9 cellular contexts compared by ENCODE assay signal in the genomic region with DNA sequence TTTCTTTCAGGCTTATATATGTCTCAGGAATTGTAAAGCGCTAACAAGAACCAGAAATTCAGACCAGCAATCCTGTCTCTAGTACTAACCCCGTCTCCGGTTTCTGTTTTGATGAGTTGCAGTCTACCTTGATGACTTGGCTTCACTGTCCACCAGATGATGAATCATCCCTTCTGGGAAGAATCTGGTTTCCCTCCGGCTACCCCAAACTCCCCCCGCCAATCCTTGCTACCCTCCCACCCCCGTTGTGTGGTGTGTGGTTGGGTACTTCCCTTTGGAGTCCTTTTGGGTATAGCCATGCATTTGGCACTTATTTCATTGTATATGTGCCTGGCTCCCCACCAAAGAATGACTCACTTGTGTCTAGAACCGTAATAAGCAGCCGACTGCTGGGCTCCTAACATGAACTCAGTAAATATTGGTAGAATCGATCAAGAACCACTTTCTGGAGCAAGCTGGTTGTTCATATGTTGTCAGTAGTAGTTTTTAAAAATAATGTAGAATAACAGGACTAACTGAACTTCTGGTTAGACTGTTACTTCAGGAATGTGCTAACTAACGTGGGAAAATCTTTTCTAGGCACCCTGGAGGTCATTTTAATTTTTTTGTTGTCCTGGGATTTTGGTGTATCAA. TPM values are rescaled to one million over a fixed set of nuclear protein-coding genes. Genes with fewer than 3 reads are reported as not detected.
A peak's percentile ranks its signal among the peaks of the same experiment; 100 is the strongest.
DNase-seq lines count a peak whose midpoint lies in the region; ATAC-seq and TF ChIP-seq lines count a peak whose summit lies in the region.
"Had no signal": no experiment of that assay in that cellular context is flagged by ENCODE, and none has a peak within 500 bp of the region (broad histone marks: within the 10 kb centered on the region; RNA-seq: fewer than 3 reads in every experiment).

No MANE protein-coding gene starts in this region.

- POLR2A ChIA-PET in CD4-positive, alpha-beta T cell (lab: Charles Lee): no interaction called here
- POLR2A ChIA-PET in naive thymus-derived CD4-positive, alpha-beta T cell (lab: Charles Lee): no interaction called here

- peaks cover 26% of the 10 kb centered on the region for H3K27me3 Mint-ChIP-seq in CD4-positive, alpha-beta T cell
- H3K27me3 Mint-ChIP-seq in naive thymus-derived CD4-positive, alpha-beta T cell: peaks cover 7 to 28% (median 11%) of the 10 kb centered on the region in 5 donors
- peaks cover 12% of the 10 kb centered on the region for H3K27me3 Mint-ChIP-seq in activated T-helper 1 cell treated with anti-CD3 and anti-CD28 coated beads, Interleukin-12 subunit alpha, Interleukin-12 subunit beta, Interleukin-2, Interleukin-4 antibody, amounts not matched to agents 30 ng/mL and 10 ng/mL and 1 ng/mL, durations not matched to agents 14 hours and 24 hours and 36 hours (ENCODE audit: insufficient read depth)
- H3K27me3 Mint-ChIP-seq in activated T-helper 2 cell treated with anti-CD3 and anti-CD28 coated beads, Interferon-gamma antibody, Interleukin-2, Interleukin-4, amounts not matched to agents 10 μg/mL and 5 μg/mL and 100 μg/mL, durations not matched to agents 14 hours and 24 hours and 36 hours (ENCODE audit: low read depth): peaks cover 34% of the 10 kb centered on the region

- no peaks in the 10 kb centered on the region for H3K27me3 ChIP-seq in CD4-positive, alpha-beta T cell (ENCODE audit: control insufficient read depth, insufficient read depth, low read length)
- no peaks in the 10 kb centered on the region for H3K27me3 ChIP-seq in naive thymus-derived CD4-positive, alpha-beta T cell (ENCODE audit: control insufficient read depth in 2 of 2, insufficient read depth in 2 of 2, low read length in 2 of 2)
- H3K27me3 ChIP-seq: upper lobe of left lung had no signal

- H3K36me3 ChIP-seq in naive thymus-derived CD4-positive, alpha-beta T cell (ENCODE audit: control insufficient read depth in 2 of 3, insufficient read depth in 3 of 3, low read length in 3 of 3): no peaks in the 10 kb centered on the region
- H3K36me3 ChIP-seq: upper lobe of left lung had no signal

- DNase-seq in CD4-positive, alpha-beta T cell: no peak
- DNase-seq in KBM-7 (peak; percentile 35), astrocyte of the spinal cord (ENCODE audit: low read depth, low spot score) (peak; percentile 99), DMS153 treated with DMSO at 0.1 percent for 48 hours (lab: John Stamatoyannopoulos, UW; ENCODE audit: unreplicated experiment) (no peak)
- no peak for DNase-seq in naive thymus-derived CD4-positive, alpha-beta T cell
- no peak for DNase-seq in activated T-helper 1 cell treated with anti-CD3 and anti-CD28 coated beads, Interleukin-12 subunit alpha, Interleukin-12 subunit beta, Interleukin-2, Interleukin-4 antibody, amounts not matched to agents 30 ng/mL and 10 ng/mL and 1 ng/mL, durations not matched to agents 14 hours and 24 hours and 36 hours (ENCODE audit: low spot score)
- no peak for DNase-seq in activated T-helper 2 cell treated with anti-CD3 and anti-CD28 coated beads, Interferon-gamma antibody, Interleukin-2, Interleukin-4, amounts not matched to agents 10 μg/mL and 5 μg/mL and 100 μg/mL, durations not matched to agents 14 hours and 24 hours and 36 hours (ENCODE audit: low spot score)

- H3K4me3 ChIP-seq in astrocyte of the spinal cord (ENCODE audit: low read depth, low read length): no peak overlapping the region
- H3K4me3 ChIP-seq in naive thymus-derived CD4-positive, alpha-beta T cell (ENCODE audit: low read length): no peak overlapping the region
- H3K4me3 ChIP-seq: upper lobe of left lung had no signal

- no peak overlapping the region for H3K27ac Mint-ChIP-seq in CD4-positive, alpha-beta T cell
- H3K27ac Mint-ChIP-seq in naive thymus-derived CD4-positive, alpha-beta T cell: no peak overlapping the region
- no peak overlapping the region for H3K27ac Mint-ChIP-seq in activated T-helper 1 cell treated with anti-CD3 and anti-CD28 coated beads, Interleukin-12 subunit alpha, Interleukin-12 subunit beta, Interleukin-2, Interleukin-4 antibody, amounts not matched to agents 30 ng/mL and 10 ng/mL and 1 ng/mL, durations not matched to agents 14 hours and 24 hours and 36 hours
- no peak overlapping the region for H3K27ac Mint-ChIP-seq in activated T-helper 2 cell treated with anti-CD3 and anti-CD28 coated beads, Interferon-gamma antibody, Interleukin-2, Interleukin-4, amounts not matched to agents 10 μg/mL and 5 μg/mL and 100 μg/mL, durations not matched to agents 14 hours and 24 hours and 36 hours

- no peaks in the 10 kb centered on the region for H3K4me1 ChIP-seq in naive thymus-derived CD4-positive, alpha-beta T cell (ENCODE audit: control insufficient read depth in 2 of 2, insufficient read depth in 2 of 2, low read length in 2 of 2)

- no peaks in the 10 kb centered on the region for H3K9me3 Mint-ChIP-seq in CD4-positive, alpha-beta T cell
- H3K9me3 Mint-ChIP-seq in naive thymus-derived CD4-positive, alpha-beta T cell: peaks cover 0 to 5% (median 0%) of the 10 kb centered on the region in 11 donors
- no peaks in the 10 kb centered on the region for H3K9me3 Mint-ChIP-seq in activated T-helper 1 cell treated with anti-CD3 and anti-CD28 coated beads, Interleukin-12 subunit alpha, Interleukin-12 subunit beta, Interleukin-2, Interleukin-4 antibody, amounts not matched to agents 30 ng/mL and 10 ng/mL and 1 ng/mL, durations not matched to agents 14 hours and 24 hours and 36 hours
- no peaks in the 10 kb centered on the region for H3K9me3 Mint-ChIP-seq in activated T-helper 2 cell treated with anti-CD3 and anti-CD28 coated beads, Interferon-gamma antibody, Interleukin-2, Interleukin-4, amounts not matched to agents 10 μg/mL and 5 μg/mL and 100 μg/mL, durations not matched to agents 14 hours and 24 hours and 36 hours

- H3K27ac ChIP-seq in CD4-positive, alpha-beta T cell (ENCODE audit: low read depth, low read length): no peak overlapping the region
- no peak overlapping the region for H3K27ac ChIP-seq in naive thymus-derived CD4-positive, alpha-beta T cell (ENCODE audit: low read depth, low read length)

- H3K4me3 Mint-ChIP-seq in CD4-positive, alpha-beta T cell: no peak overlapping the region
- no peak overlapping the region for H3K4me3 Mint-ChIP-seq in naive thymus-derived CD4-positive, alpha-beta T cell
- H3K4me3 Mint-ChIP-seq in activated T-helper 1 cell treated with anti-CD3 and anti-CD28 coated beads, Interleukin-12 subunit alpha, Interleukin-12 subunit beta, Interleukin-2, Interleukin-4 antibody, amounts not matched to agents 30 ng/mL and 10 ng/mL and 1 ng/mL, durations not matched to agents 14 hours and 24 hours and 36 hours: no peak overlapping the region
- H3K4me3 Mint-ChIP-seq in activated T-helper 2 cell treated with anti-CD3 and anti-CD28 coated beads, Interferon-gamma antibody, Interleukin-2, Interleukin-4, amounts not matched to agents 10 μg/mL and 5 μg/mL and 100 μg/mL, durations not matched to agents 14 hours and 24 hours and 36 hours (ENCODE audit: low read depth): no peak overlapping the region

- no peak for TF ChIP-seq CTCF in CD4-positive, alpha-beta T cell (IDR thresholded peaks at IDR 0.05)
- no peak for TF ChIP-seq CTCF in astrocyte of the spinal cord (IDR thresholded peaks at IDR 0.05; ENCODE audit: low read depth, low read length)

- H3K36me3 Mint-ChIP-seq in CD4-positive, alpha-beta T cell (ENCODE audit: low read depth): no peaks in the 10 kb centered on the region
- no peaks in the 10 kb centered on the region for H3K36me3 Mint-ChIP-seq in naive thymus-derived CD4-positive, alpha-beta T cell
- no peaks in the 10 kb centered on the region for H3K36me3 Mint-ChIP-seq in activated T-helper 1 cell treated with anti-CD3 and anti-CD28 coated beads, Interleukin-12 subunit alpha, Interleukin-12 subunit beta, Interleukin-2, Interleukin-4 antibody, amounts not matched to agents 30 ng/mL and 10 ng/mL and 1 ng/mL, durations not matched to agents 14 hours and 24 hours and 36 hours (ENCODE audit: low read depth)
- no peaks in the 10 kb centered on the region for H3K36me3 Mint-ChIP-seq in activated T-helper 2 cell treated with anti-CD3 and anti-CD28 coated beads, Interferon-gamma antibody, Interleukin-2, Interleukin-4, amounts not matched to agents 10 μg/mL and 5 μg/mL and 100 μg/mL, durations not matched to agents 14 hours and 24 hours and 36 hours (ENCODE audit: low read depth)

- H3K9me3 ChIP-seq in CD4-positive, alpha-beta T cell (ENCODE audit: control insufficient read depth, low read length): no peaks in the 10 kb centered on the region
- H3K9me3 ChIP-seq in naive thymus-derived CD4-positive, alpha-beta T cell (ENCODE audit: control insufficient read depth in 2 of 3, low read length in 3 of 3): no peaks in the 10 kb centered on the region
- H3K9me3 ChIP-seq: upper lobe of left lung had no signal

- intact Hi-C loops in CD4-positive, alpha-beta T cell (cut with DNase I, micrococcal nuclease): no loop called here
- intact Hi-C loops in naive thymus-derived CD4-positive, alpha-beta T cell (cut with micrococcal nuclease): no loop called here
- intact Hi-C loops in activated T-helper 1 cell treated with anti-CD3 and anti-CD28 coated beads, Interleukin-12 subunit alpha, Interleukin-12 subunit beta, Interleukin-2, Interleukin-4 antibody, amounts not matched to agents 30 ng/mL and 10 ng/mL and 1 ng/mL, durations not matched to agents 14 hours and 24 hours and 36 hours (cut with micrococcal nuclease): no loop called here
- intact Hi-C loops in activated T-helper 2 cell treated with anti-CD3 and anti-CD28 coated beads, Interferon-gamma antibody, Interleukin-2, Interleukin-4, amounts not matched to agents 10 μg/mL and 5 μg/mL and 100 μg/mL, durations not matched to agents 14 hours and 24 hours and 36 hours (cut with micrococcal nuclease): no loop called here

- CTCF ChIA-PET in CD4-positive, alpha-beta T cell (lab: Charles Lee): no interaction called here
- CTCF ChIA-PET in naive thymus-derived CD4-positive, alpha-beta T cell (lab: Charles Lee): no interaction called here

- in situ Hi-C loops in KBM-7 (cut with MboI; ENCODE audit: low pct_unique_long_range_greater_than_20kb, low sequenced_read_pairs): no loop called here
- in situ Hi-C loops in astrocyte of the spinal cord (cut with HindIII; ENCODE audit: low sequenced_read_pairs): no loop called here

- peak; percentile 34 for ATAC-seq in CD4-positive, alpha-beta T cell (ENCODE audit: poor library complexity)
- peak; percentile 82 for ATAC-seq in naive thymus-derived CD4-positive, alpha-beta T cell
- no peak for ATAC-seq in GM19395 (IDR thresholded peaks at IDR 0.05; ENCODE audit: unreplicated experiment)

- H3K4me1 Mint-ChIP-seq in CD4-positive, alpha-beta T cell (ENCODE audit: low read depth): no peaks in the 10 kb centered on the region
- peaks cover 0 to 4% (median 0%) of the 10 kb centered on the region in 7 donors for H3K4me1 Mint-ChIP-seq in naive thymus-derived CD4-positive, alpha-beta T cell
- H3K4me1 Mint-ChIP-seq in activated T-helper 1 cell treated with anti-CD3 and anti-CD28 coated beads, Interleukin-12 subunit alpha, Interleukin-12 subunit beta, Interleukin-2, Interleukin-4 antibody, amounts not matched to agents 30 ng/mL and 10 ng/mL and 1 ng/mL, durations not matched to agents 14 hours and 24 hours and 36 hours (ENCODE audit: low read depth): no peaks in the 10 kb centered on the region
- H3K4me1 Mint-ChIP-seq in activated T-helper 2 cell treated with anti-CD3 and anti-CD28 coated beads, Interferon-gamma antibody, Interleukin-2, Interleukin-4, amounts not matched to agents 10 μg/mL and 5 μg/mL and 100 μg/mL, durations not matched to agents 14 hours and 24 hours and 36 hours (ENCODE audit: low read depth): peaks cover 5% of the 10 kb centered on the region

RNA-seq across cellular contexts. Expression of gene TGFBI, which starts 8.3 kb away (rescaled TPM):
- total RNA-seq in CD4-positive, alpha-beta T cell: 1 to 10 TPM; 4.8 to 5.9 TPM
- 100 to 1,000 TPM in 1 of 5 experiments, 10 to 100 TPM in 3, not detected in 1; 18.1 to 167 (median 20.5) TPM for total RNA-seq in naive thymus-derived CD4-positive, alpha-beta T cell
- under 1 TPM; 0.07 to 0.32 TPM for polyA plus RNA-seq in naive thymus-derived CD4-positive, alpha-beta T cell
- total RNA-seq in activated T-helper 1 cell treated with anti-CD3 and anti-CD28 coated beads, Interleukin-12 subunit alpha, Interleukin-12 subunit beta, Interleukin-2, Interleukin-4 antibody, amounts not matched to agents 30 ng/mL and 10 ng/mL and 1 ng/mL, durations not matched to agents 14 hours and 24 hours and 36 hours: not detected in 2 replicates
- total RNA-seq in activated T-helper 2 cell treated with anti-CD3 and anti-CD28 coated beads, Interferon-gamma antibody, Interleukin-2, Interleukin-4, amounts not matched to agents 10 μg/mL and 5 μg/mL and 100 μg/mL, durations not matched to agents 14 hours and 24 hours and 36 hours: not detected in 2 replicates

Comparison
In these comparisons a context has a peak if more than half of its experiments do, and no peak if none do; other contexts are left out.
1. DNase-seq: peak in KBM-7 (single experiment) and astrocyte of the spinal cord (single experiment); none in CD4-positive, alpha-beta T cell (0 of 10), naive thymus-derived CD4-positive, alpha-beta T cell (0 of 9), activated T-helper 1 cell treated with anti-CD3 and anti-CD28 coated beads, Interleukin-12 subunit alpha, Interleukin-12 subunit beta, Interleukin-2, Interleukin-4 antibody, amounts not matched to agents 30 ng/mL and 10 ng/mL and 1 ng/mL, durations not matched to agents 14 hours and 24 hours and 36 hours (single experiment), activated T-helper 2 cell treated with anti-CD3 and anti-CD28 coated beads, Interferon-gamma antibody, Interleukin-2, Interleukin-4, amounts not matched to agents 10 μg/mL and 5 μg/mL and 100 μg/mL, durations not matched to agents 14 hours and 24 hours and 36 hours (single experiment) and DMS153 treated with DMSO at 0.1 percent for 48 hours (single experiment).